1 cellular context compared by ENCODE assay signal in the genomic region with DNA sequence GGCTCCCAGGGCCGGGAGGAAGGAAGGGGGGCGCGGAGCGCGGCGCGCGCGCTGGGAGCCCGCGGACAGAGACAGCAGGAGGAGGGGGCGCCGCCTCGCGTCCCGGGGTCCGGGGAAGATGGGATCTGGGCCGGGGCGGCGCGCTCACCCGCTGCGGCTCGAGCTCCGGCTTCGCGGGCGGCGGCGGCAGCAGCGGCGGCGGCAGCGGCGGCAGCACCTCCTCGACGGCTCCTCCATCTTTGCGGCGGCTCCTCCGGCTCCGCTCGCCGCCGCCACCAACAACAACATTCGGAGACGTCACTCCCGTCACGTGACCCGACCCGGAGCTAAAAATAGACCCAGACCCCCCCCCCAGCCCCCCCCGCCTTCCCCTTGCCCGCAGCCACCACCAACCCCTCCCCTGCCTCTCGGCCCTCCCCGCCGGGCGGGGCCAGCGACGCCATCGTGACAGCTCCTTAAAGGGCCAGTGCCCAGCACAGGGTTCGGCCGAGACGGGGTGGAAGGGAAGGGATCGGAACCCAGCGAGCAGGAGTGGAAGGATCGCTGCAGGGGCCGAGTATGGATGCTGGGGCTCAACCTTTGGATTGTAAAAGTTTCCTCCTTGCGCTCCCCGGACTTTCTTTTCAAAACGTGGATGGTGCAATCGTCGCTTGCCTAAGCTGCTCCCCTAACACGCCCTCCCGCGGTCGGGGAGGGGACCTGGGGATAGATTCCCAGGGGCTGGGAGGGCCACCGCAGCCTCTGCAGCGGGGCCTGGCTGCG.
TF ChIP-seq lines count a peak whose summit lies in the region.

Gene HDAC5 (minus strand): TSS at position 286 of the 762 bp plus-strand sequence. CDS start 6,126 bp downstream, outside the sequence.

TF ChIP-seq in H1, 55 proteins besides CTCF, POLR2A, EP300 and RAD21:
- 0 out of 2 replicates have a peak, but pooled peaks have one; percentile 31 for TF ChIP-seq JUN (IDR thresholded peaks at IDR 0.05; ENCODE audit: low read depth, low read length)
- TF ChIP-seq SP1 (IDR thresholded peaks at IDR 0.05; ENCODE audit: low read depth, low read length), result peak; percentile 34; the same call in 1 of the 2 replicates
- 0 out of 4 replicates have a peak, but pooled peaks of 1 of the 2 experiments have one; percentile 58 for TF ChIP-seq HDAC2 (IDR thresholded peaks at IDR 0.05; ENCODE audit: borderline replicate concordance in 1 of 2, low read depth in 2 of 2, low read length in 2 of 2)
- no peak for TF ChIP-seq EGR1 (IDR thresholded peaks at IDR 0.05; ENCODE audit: borderline replicate concordance, low read depth, low read length)
- TF ChIP-seq BACH1 (IDR thresholded peaks at IDR 0.05; ENCODE audit: low read length), result peak; percentile 52; the same call in 1 of the 2 replicates
- 0 out of 2 replicates have a peak, but pooled peaks have one; percentile 24 for TF ChIP-seq GABPA (IDR thresholded peaks at IDR 0.05; ENCODE audit: borderline replicate concordance, insufficient read depth, low read length)
- TF ChIP-seq KDM1A (IDR thresholded peaks at IDR 0.05; ENCODE audit: borderline replicate concordance, low read length), result 0 out of 2 replicates have a peak, but pooled peaks have one; percentile 58
- TF ChIP-seq POU5F1 (IDR thresholded peaks at IDR 0.05; ENCODE audit: low read depth, low read length), result no peak
- TF ChIP-seq, protein P1, sequence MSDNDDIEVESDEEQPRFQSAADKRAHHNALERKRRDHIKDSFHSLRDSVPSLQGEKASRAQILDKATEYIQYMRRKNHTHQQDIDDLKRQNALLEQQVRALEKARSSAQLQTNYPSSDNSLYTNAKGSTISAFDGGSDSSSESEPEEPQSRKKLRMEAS (IDR thresholded peaks at IDR 0.05), result peak; percentile 80
- no peak for TF ChIP-seq ZNF274 (IDR thresholded peaks at IDR 0.05; ENCODE audit: borderline replicate concordance, extremely low read depth, low read length)
- TF ChIP-seq TAF7 (optimal IDR thresholded peaks at IDR 0.05; ENCODE audit: borderline replicate concordance, low read depth, low read length), result peak; percentile 46
- no peak for TF ChIP-seq HDAC6 (IDR thresholded peaks at IDR 0.05; ENCODE audit: low read depth, low read length)
- no peak; the same call in 1 of the 2 replicates for TF ChIP-seq RBBP5 (IDR thresholded peaks at IDR 0.05; ENCODE audit: borderline replicate concordance, low read depth, low read length)
- TF ChIP-seq TBP (IDR thresholded peaks at IDR 0.05; ENCODE audit: low read depth, low read length), result peak; percentile 61
- peak; percentile 96 for TF ChIP-seq CEBPB (IDR thresholded peaks at IDR 0.05; ENCODE audit: low read depth, low read length)
- TF ChIP-seq SIN3A (conservative IDR thresholded peaks at IDR 0.05 in 1 of 2, IDR thresholded peaks at IDR 0.05 in 1 of 2; ENCODE audit: low read depth in 1 of 2, low read length in 2 of 2), result peak in 1 of 2 experiments; percentile 70; a peak in 1 of 4 replicates
- no peak; the same call in 1 of the 2 replicates for TF ChIP-seq BRCA1 (IDR thresholded peaks at IDR 0.05; ENCODE audit: low read depth, low read length)
- TF ChIP-seq SIRT6 (IDR thresholded peaks at IDR 0.05; ENCODE audit: low read length), result no peak
- peak; percentile 67 for TF ChIP-seq YY1 (IDR thresholded peaks at IDR 0.05; ENCODE audit: low read depth, low read length)
- TF ChIP-seq NANOG (IDR thresholded peaks at IDR 0.05; ENCODE audit: insufficient read depth, low read depth, low read length, poor library complexity, severe bottlenecking), result no peak
- TF ChIP-seq JUND (IDR thresholded peaks at IDR 0.05; ENCODE audit: low read length), result peak; percentile 59; the same call in 1 of the 2 replicates
- TF ChIP-seq CBX8 (IDR thresholded peaks at IDR 0.05; ENCODE audit: borderline replicate concordance, low read depth, low read length), result no peak
- TF ChIP-seq ATF3 (IDR thresholded peaks at IDR 0.05; ENCODE audit: insufficient read depth, low read depth, low read length), result 0 out of 2 replicates have a peak, but pooled peaks have one; percentile 33
- no peak for TF ChIP-seq RXRA (IDR thresholded peaks at IDR 0.05; ENCODE audit: insufficient read depth, low read depth, low read length)
- TF ChIP-seq SUZ12 (IDR thresholded peaks at IDR 0.05; ENCODE audit: low read length), result no peak
- TF ChIP-seq POLR2AphosphoS5 (IDR thresholded peaks at IDR 0.05; ENCODE audit: low read depth, low read length), result peak; percentile 11; the same call in 1 of the 2 replicates
- peak; percentile 79 for TF ChIP-seq TAF1 (IDR thresholded peaks at IDR 0.05; ENCODE audit: low read depth, low read length)
- TF ChIP-seq SRF (IDR thresholded peaks at IDR 0.05; ENCODE audit: low read depth, low read length), result no peak
- TF ChIP-seq EZH2 (IDR thresholded peaks at IDR 0.05; ENCODE audit: low read depth, low read length, severe bottlenecking), result no peak
- TF ChIP-seq PHF8 (conservative IDR thresholded peaks at IDR 0.05; ENCODE audit: low read depth, low read length), result peak; percentile 67
- no peak for TF ChIP-seq CBX5 (IDR thresholded peaks at IDR 0.05; ENCODE audit: low read depth, low read length)
- no peak for TF ChIP-seq CHD7 (IDR thresholded peaks at IDR 0.05; ENCODE audit: insufficient replicate concordance, low read length)
- peak; percentile 78 for TF ChIP-seq ASH2L (IDR thresholded peaks at IDR 0.05; ENCODE audit: low read length)
- no peak for TF ChIP-seq MAFK (IDR thresholded peaks at IDR 0.05; ENCODE audit: low read depth, low read length)
- no peak for TF ChIP-seq FOSL1 (IDR thresholded peaks at IDR 0.05; ENCODE audit: insufficient read depth, low read depth, low read length)
- peak; percentile 74 for TF ChIP-seq USF2 (IDR thresholded peaks at IDR 0.05; ENCODE audit: low read length)
- TF ChIP-seq KDM4A (IDR thresholded peaks at IDR 0.05; ENCODE audit: low read depth, low read length, severe bottlenecking), result peak; percentile 57
- peak; percentile 81 for TF ChIP-seq CREB1 (IDR thresholded peaks at IDR 0.05)
- TF ChIP-seq ATF2 (IDR thresholded peaks at IDR 0.05; ENCODE audit: low read length), result no peak
- TF ChIP-seq E2F6 (IDR thresholded peaks at IDR 0.05), result no peak
